ENCODE assay signal across 10 cellular contexts in the genomic region with DNA sequence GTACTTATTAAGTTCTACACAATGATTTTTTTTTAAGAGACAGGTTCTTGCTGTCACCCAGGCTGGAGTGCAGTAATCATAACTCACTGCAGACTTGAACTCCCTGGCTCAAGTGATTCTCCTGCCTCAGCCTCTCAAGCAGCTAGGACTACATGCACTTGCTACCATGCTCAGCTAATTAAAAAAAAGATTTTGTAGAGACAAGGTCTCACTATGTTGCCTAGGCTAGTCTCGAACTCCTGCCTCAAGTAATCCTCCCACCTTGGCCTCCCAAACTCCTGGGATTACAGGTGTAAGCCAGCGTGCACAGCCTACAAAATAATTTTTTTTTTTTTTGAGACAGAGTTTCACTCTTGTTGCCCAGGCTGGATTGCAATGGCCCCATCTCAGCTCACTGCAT. TPM values are rescaled to one million over a fixed set of nuclear protein-coding genes. Genes with fewer than 3 reads are reported as not detected.
"Had no signal": no experiment of that assay in that cellular context is flagged by ENCODE, and none has a peak within 500 bp of the region (broad histone marks: within the 10 kb centered on the region; RNA-seq: fewer than 3 reads in every experiment).

No MANE protein-coding gene starts in this region.

- H3K36me3 ChIP-seq: HAP-1 had no signal

- H3K9me3 Mint-ChIP-seq: HFFc6 had no signal

- H3K9me3 ChIP-seq: HAP-1 had no signal

- DNase-seq: GM23248, H7, HFFc6, IMR-90, KG1 had no signal

- H3K4me3 Mint-ChIP-seq: HFFc6 had no signal

- H3K27ac ChIP-seq: GM23248 had no signal

- ATAC-seq: HCT116, K562 had no signal

- H2AFZ ChIP-seq: GM23248 had no signal

- H3K27ac Mint-ChIP-seq: HFFc6 had no signal

- H3K4me3 ChIP-seq: GM23248, HAP-1, K562 had no signal

RNA-seq across cellular contexts. Expression of gene CHCT1, which starts 52.6 kb away (rescaled TPM):
- total RNA-seq: GM23248, H4, H7, HFFc6, HT-29, IMR-90, K562 had no signal
- polyA plus RNA-seq: GM23248, IMR-90, K562 had no signal
